Comparison of ENCODE assay signal across 19 cellular contexts in the genomic region with DNA sequence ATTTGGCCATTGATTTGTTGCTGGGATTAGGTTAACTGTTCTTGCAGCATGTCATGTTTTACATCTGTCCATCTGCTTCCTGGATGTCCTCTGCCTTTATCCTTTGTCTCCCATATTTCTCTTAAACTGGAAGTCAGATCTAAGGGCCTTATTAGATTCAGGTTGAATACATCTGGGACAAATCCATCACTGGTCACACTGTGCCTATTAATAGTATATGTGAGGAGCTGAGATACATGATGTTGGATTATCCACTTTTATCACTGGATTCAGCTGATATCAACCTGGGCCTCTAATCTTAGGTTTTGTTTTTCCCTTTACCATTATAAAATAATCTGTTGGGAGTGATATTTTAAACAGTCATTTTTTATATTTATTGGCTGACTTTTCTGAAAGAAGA. TPM values are rescaled to one million over a fixed set of nuclear protein-coding genes. Genes with fewer than 3 reads are reported as not detected.
A peak's percentile ranks its signal among the peaks of the same experiment; 100 is the strongest.
DNase-seq lines count a peak whose midpoint lies in the region; ATAC-seq and TF ChIP-seq lines count a peak whose summit lies in the region.
"Had no signal": no experiment of that assay in that cellular context is flagged by ENCODE, and none has a peak within 500 bp of the region (broad histone marks: within the 10 kb centered on the region; RNA-seq: fewer than 3 reads in every experiment).

No MANE protein-coding gene starts in this region.

- ATAC-seq in heart right ventricle: peak in 2 of 8 donors; percentile 58
- no peak for ATAC-seq in stimulated activated effector memory CD8-positive, alpha-beta T cell treated with anti-CD3 and anti-CD28 coated beads, Interleukin-12 subunit alpha, Interleukin-12 subunit beta, amount 100 ng/mL, for 72 hours
- ATAC-seq: HepG2, Panc1 had no signal

- H3K14ac ChIP-seq in H9 (ENCODE audit: insufficient read depth, low read length): no peak overlapping the region

- H4K91ac ChIP-seq in H9 (ENCODE audit: insufficient read length, low read depth, low read length): no peak overlapping the region

- intact Hi-C loops in heart right ventricle (cut with DNase I): loop anchor here in 2 of 10 donors (5.0 kb wide), 1 partner anchor 118 kb away; no protein-coding TSS in a partner anchor
- intact Hi-C loops in sigmoid colon (cut with DNase I): no loop called here
- intact Hi-C loops in vagina (cut with DNase I): loop anchor here (10.0 kb wide), 1 partner anchor 115 kb away; no protein-coding TSS in a partner anchor

- in situ Hi-C loops in GM13977 (cut with MboI; ENCODE audit: low pct_unique_long_range_greater_than_20kb, low sequenced_read_pairs, unreplicated experiment): no loop called here

- H3K27ac ChIP-seq in heart right ventricle (peak overlapping the region in 7 of 10 donors; percentile 13 to 60 (median 37)), sigmoid colon (peak overlapping the region in 3 of 4 donors; percentile 23 to 46 (median 38)), vagina (peak overlapping the region; percentile 0), H9 (ENCODE audit: insufficient read length, low read depth, low read length) (no peak overlapping the region)
- H3K27ac ChIP-seq: 22Rv1 had no signal

- H2AFZ ChIP-seq in H9 (ENCODE audit: low read length): no peak overlapping the region

- H3K9me3 Mint-ChIP-seq in activated T-cell treated with anti-CD3 and anti-CD28 coated beads, Interleukin-2, amount 50 U/mL, for 24 hours: no peaks in the 10 kb centered on the region
- H3K9me3 Mint-ChIP-seq in stimulated activated effector memory CD8-positive, alpha-beta T cell treated with anti-CD3 and anti-CD28 coated beads, Interleukin-12 subunit alpha, Interleukin-12 subunit beta, amount 100 ng/mL, for 72 hours: no peaks in the 10 kb centered on the region
- no peaks in the 10 kb centered on the region for H3K9me3 Mint-ChIP-seq in H9
- H3K9me3 Mint-ChIP-seq: CD14-positive monocyte had no signal

- H3K4me1 ChIP-seq in heart right ventricle (peaks cover 0 to 23% (median 17%) of the 10 kb centered on the region in 9 donors), sigmoid colon (peaks cover 0 to 20% (median 14%) of the 10 kb centered on the region in 4 donors), vagina (no peaks in the 10 kb centered on the region), H9 (ENCODE audit: insufficient read depth, low read length) (no peaks in the 10 kb centered on the region)
- H3K4me1 ChIP-seq: HAP-1 had no signal

- no peak overlapping the region for H3K56ac ChIP-seq in H9 (ENCODE audit: insufficient read length, low read depth, low read length)

- H2BK20ac ChIP-seq in H9 (ENCODE audit: low read depth, low read length, poor library complexity, severe bottlenecking): no peak overlapping the region

- H3K4me3 ChIP-seq in heart right ventricle: no peak overlapping the region
- no peak overlapping the region for H3K4me3 ChIP-seq in sigmoid colon
- no peak overlapping the region for H3K4me3 ChIP-seq in vagina
- H3K4me3 ChIP-seq: HAP-1 had no signal

- H2BK5ac ChIP-seq in H9 (ENCODE audit: insufficient read length, low read length): no peak overlapping the region

- H3K27me3 ChIP-seq in heart right ventricle (no peaks in the 10 kb centered on the region), sigmoid colon (no peaks in the 10 kb centered on the region), vagina (no peaks in the 10 kb centered on the region), H9 (ENCODE audit: insufficient read depth, low read length) (no peaks in the 10 kb centered on the region)

- no peaks in the 10 kb centered on the region for H3K79me1 ChIP-seq in H9 (ENCODE audit: insufficient read depth, low read depth, low read length, poor library complexity, severe bottlenecking)

- H3K36me3 Mint-ChIP-seq in activated T-cell treated with anti-CD3 and anti-CD28 coated beads, Interleukin-2, amount 50 U/mL, for 24 hours (ENCODE audit: low read depth): peaks cover 88% of the 10 kb centered on the region
- H3K36me3 Mint-ChIP-seq in stimulated activated effector memory CD8-positive, alpha-beta T cell treated with anti-CD3 and anti-CD28 coated beads, Interleukin-12 subunit alpha, Interleukin-12 subunit beta, amount 100 ng/mL, for 72 hours: peaks cover 98% of the 10 kb centered on the region
- peaks cover 21 to 62% (median 61%) of the 10 kb centered on the region in 3 experiments; a peak in 6 of 7 replicates for H3K36me3 Mint-ChIP-seq in H9 (ENCODE audit: insufficient read depth in 1 of 3, low read depth in 3 of 3)

- no peak overlapping the region for H3K18ac ChIP-seq in H9 (ENCODE audit: insufficient read length, low read depth, low read length)

- H3K36me3 ChIP-seq in heart right ventricle: peaks cover 0 to 100% (median 32%) of the 10 kb centered on the region in 9 donors
- peaks cover 3 to 60% (median 25%) of the 10 kb centered on the region in 4 donors for H3K36me3 ChIP-seq in sigmoid colon
- H3K36me3 ChIP-seq in vagina: peaks cover 0 to 45% of the 10 kb centered on the region in 2 donors

- no peak for TF ChIP-seq EP300 in sigmoid colon (IDR thresholded peaks at IDR 0.05)

- H2AK5ac ChIP-seq in H9 (ENCODE audit: insufficient read length, low read length): no peak overlapping the region

- no peak overlapping the region for H3K23ac ChIP-seq in H9 (ENCODE audit: insufficient read length, low read depth, low read length)

- peak overlapping the region; percentile 27 for H3K27ac Mint-ChIP-seq in activated T-cell treated with anti-CD3 and anti-CD28 coated beads, Interleukin-2, amount 50 U/mL, for 24 hours
- no peak overlapping the region for H3K27ac Mint-ChIP-seq in stimulated activated effector memory CD8-positive, alpha-beta T cell treated with anti-CD3 and anti-CD28 coated beads, Interleukin-12 subunit alpha, Interleukin-12 subunit beta, amount 100 ng/mL, for 72 hours
- no peak overlapping the region for H3K27ac Mint-ChIP-seq in H9

- H3K79me2 ChIP-seq in H9 (ENCODE audit: insufficient read depth, low read length): no peaks in the 10 kb centered on the region

- TF ChIP-seq CTCF in heart right ventricle (IDR thresholded peaks at IDR 0.05) (no peak), sigmoid colon (IDR thresholded peaks at IDR 0.05) (no peak), vagina (IDR thresholded peaks at IDR 0.05) (no peak), GM13977 (IDR thresholded peaks at IDR 0.05; ENCODE audit: extremely low read depth, insufficient read depth, missing control alignments) (no peak), H9 (conservative IDR thresholded peaks at IDR 0.05) (no peak)

- no peak overlapping the region for H2BK15ac ChIP-seq in H9 (ENCODE audit: low read depth, low read length)

- H3K4me2 ChIP-seq in H9 (ENCODE audit: insufficient read depth, insufficient read length, low read length): no peak overlapping the region

- no peak overlapping the region for H3T11ph ChIP-seq in H9 (ENCODE audit: low read length)

- H2BK120ac ChIP-seq in H9 (ENCODE audit: low read depth, low read length, poor library complexity, severe bottlenecking): no peak overlapping the region

- no peak overlapping the region for H4K8ac ChIP-seq in H9 (replicated peaks; ENCODE audit: insufficient read length, low read depth, low read length)

- H3K9me3 ChIP-seq in heart right ventricle (no peaks in the 10 kb centered on the region), sigmoid colon (no peaks in the 10 kb centered on the region), vagina (no peaks in the 10 kb centered on the region), H9 (ENCODE audit: control insufficient read depth, low read depth, low read length) (no peaks in the 10 kb centered on the region)
- H3K9me3 ChIP-seq: HAP-1 had no signal

- no peak overlapping the region for H3K9ac ChIP-seq in H9 (ENCODE audit: extremely low read depth, insufficient read length, low read length)

- no peak overlapping the region for H4K5ac ChIP-seq in H9 (ENCODE audit: insufficient read length, low read depth, low read length)

- H4K20me1 ChIP-seq in H9 (ENCODE audit: control insufficient read depth, insufficient read depth, insufficient read length): no peaks in the 10 kb centered on the region

- no peak overlapping the region for H2BK12ac ChIP-seq in H9 (ENCODE audit: insufficient read length, low read depth, low read length)

- DNase-seq in activated T-cell treated with anti-CD3 and anti-CD28 coated beads, Interleukin-2, amount 50 U/mL, for 24 hours: no peak
- DNase-seq in activated T-cell treated with anti-CD3 and anti-CD28 coated beads for 4 hours: no peak
- no peak for DNase-seq in heart right ventricle
- DNase-seq in sigmoid colon: no peak
- no peak for DNase-seq in vagina (ENCODE audit: extremely low spot score in 2 of 2)
- DNase-seq in stimulated activated effector memory CD8-positive, alpha-beta T cell treated with anti-CD3 and anti-CD28 coated beads, Interleukin-12 subunit alpha, Interleukin-12 subunit beta, amount 100 ng/mL, for 72 hours (ENCODE audit: low spot score in 2 of 2): no peak
- no peak for DNase-seq in GM13977 (ENCODE audit: low spot score)
- DNase-seq in H9: no peak
- DNase-seq: AML-193, DMS79 treated with DMSO at 0.1 percent for 48 hours, KBM-7, NCI-H1105 treated with DMSO at 0.1 percent for 48 hours, NCI-H1694, NCI-H2081 treated with DMSO at 0.1 percent for 48 hours had no signal

- H3K4me3 Mint-ChIP-seq in activated T-cell treated with anti-CD3 and anti-CD28 coated beads, Interleukin-2, amount 50 U/mL, for 24 hours: no peak overlapping the region
- no peak overlapping the region for H3K4me3 Mint-ChIP-seq in stimulated activated effector memory CD8-positive, alpha-beta T cell treated with anti-CD3 and anti-CD28 coated beads, Interleukin-12 subunit alpha, Interleukin-12 subunit beta, amount 100 ng/mL, for 72 hours
- H3K4me3 Mint-ChIP-seq in H9: no peak overlapping the region
- H3K4me3 Mint-ChIP-seq: CD14-positive monocyte had no signal

- H3K23me2 ChIP-seq in H9 (ENCODE audit: insufficient read length, low read depth, low read length, poor library complexity, severe bottlenecking): peaks cover 2% of the 10 kb centered on the region

- H3K4me1 Mint-ChIP-seq in activated T-cell treated with anti-CD3 and anti-CD28 coated beads, Interleukin-2, amount 50 U/mL, for 24 hours (ENCODE audit: low read depth): peaks cover 4% of the 10 kb centered on the region
- H3K4me1 Mint-ChIP-seq in stimulated activated effector memory CD8-positive, alpha-beta T cell treated with anti-CD3 and anti-CD28 coated beads, Interleukin-12 subunit alpha, Interleukin-12 subunit beta, amount 100 ng/mL, for 72 hours: peaks cover 11% of the 10 kb centered on the region
- peaks cover 0 to 6% of the 10 kb centered on the region in 2 experiments; a peak in 1 of 4 replicates for H3K4me1 Mint-ChIP-seq in H9

- no peak overlapping the region for H3K4ac ChIP-seq in H9 (ENCODE audit: low read depth, low read length)

- no peaks in the 10 kb centered on the region for H3K27me3 Mint-ChIP-seq in activated T-cell treated with anti-CD3 and anti-CD28 coated beads, Interleukin-2, amount 50 U/mL, for 24 hours
- no peaks in the 10 kb centered on the region for H3K27me3 Mint-ChIP-seq in H9 (ENCODE audit: low read depth)

- TF ChIP-seq POLR2A in sigmoid colon (IDR thresholded peaks at IDR 0.05): no peak
- TF ChIP-seq POLR2A in vagina (IDR thresholded peaks at IDR 0.05): no peak

RNA-seq across cellular contexts. Expression of a gene that starts 41.8 kb away (rescaled TPM):
- under 1 TPM in 8 of 10 donors, not detected in 2; 0.28 to 0.83 (median 0.32) TPM for total RNA-seq in heart right ventricle
- polyA plus RNA-seq in heart right ventricle: under 1 TPM; 0.17 to 0.29 TPM
- 1 to 10 TPM in 1 of 4 donors, under 1 TPM in 1, not detected in 2; 0.68 to 1.9 TPM for total RNA-seq in sigmoid colon
- polyA plus RNA-seq in sigmoid colon: 1 to 10 TPM in 1 of 3 donors, under 1 TPM in 1, not detected in 1; 0.35 to 2.4 TPM
- total RNA-seq in vagina: 4.2 TPM
- 0.37 TPM in 1 of 2 replicates, not detected in the other for total RNA-seq in H9 (2021)
- total RNA-seq: HepG2 had no signal
- polyA plus RNA-seq: HepG2 had no signal

RNA-seq across cellular contexts. Expression of a gene that starts 46.3 kb away (rescaled TPM):
- total RNA-seq in heart right ventricle: 100 to 1,000 TPM; 169 to 210 (median 185) TPM
- polyA plus RNA-seq in heart right ventricle: 100 to 1,000 TPM in 1 of 2 donors, 10 to 100 TPM in 1; 30.4 to 137 TPM
- 100 to 1,000 TPM in 1 of 4 donors, 10 to 100 TPM in 3; 77.0 to 108 (median 92.1) TPM for total RNA-seq in sigmoid colon
- 10 to 100 TPM in 2 of 3 donors, 1 to 10 TPM in 1; 6.0 to 42.2 (median 11.4) TPM for polyA plus RNA-seq in sigmoid colon
- 68.8 TPM for total RNA-seq in vagina
- 114 and 118 TPM in 2 replicates for total RNA-seq in H9 (2021)
